In the genomic region with DNA sequence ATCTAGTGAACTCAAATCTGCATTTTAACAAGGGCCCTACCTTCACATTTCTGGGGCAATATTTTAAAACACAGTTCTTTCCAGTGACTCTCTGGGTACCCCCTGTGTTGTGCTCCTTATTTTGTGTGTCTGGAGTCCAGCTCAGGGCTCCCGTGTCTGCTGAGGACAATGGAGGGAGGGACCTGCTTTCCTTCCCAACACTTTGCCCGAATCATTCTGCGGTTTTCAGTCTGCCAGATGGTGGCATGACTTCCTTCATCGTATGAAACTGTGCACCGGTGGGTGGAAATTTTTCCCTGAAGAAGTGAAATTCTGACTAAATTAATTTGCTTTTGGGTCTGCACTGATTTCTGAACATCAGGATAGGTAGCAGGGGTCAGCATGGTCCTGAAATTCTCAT, we compare ENCODE assay signal across 10 cellular contexts.
A peak's percentile ranks its signal among the peaks of the same experiment; 100 is the strongest.
DNase-seq lines count a peak whose midpoint lies in the region; ATAC-seq and TF ChIP-seq lines count a peak whose summit lies in the region.
"Had no signal": no experiment of that assay in that cellular context is flagged by ENCODE, and none has a peak within 500 bp of the region (broad histone marks: within the 10 kb centered on the region; RNA-seq: fewer than 3 reads in every experiment).

No MANE protein-coding gene starts in this region.

- peak overlapping the region; percentile 26 for H3K4me3 Mint-ChIP-seq in activated CD4-positive, alpha-beta T cell treated with anti-CD3 and anti-CD28 coated beads for 36 hours

- peaks cover 18% of the 10 kb centered on the region for H3K4me1 Mint-ChIP-seq in activated CD4-positive, alpha-beta T cell treated with anti-CD3 and anti-CD28 coated beads for 36 hours

- no peaks in the 10 kb centered on the region for H3K36me3 Mint-ChIP-seq in activated CD4-positive, alpha-beta T cell treated with anti-CD3 and anti-CD28 coated beads for 36 hours (ENCODE audit: low read depth)

- no peak for DNase-seq in activated CD4-positive, alpha-beta T cell treated with anti-CD3 and anti-CD28 coated beads for 36 hours
- DNase-seq in activated CD4-positive, alpha-beta T cell treated with anti-CD3 and anti-CD28 coated beads for 1 hour: no peak
- DNase-seq in NCI-H146 treated with DMSO at 0.1 percent for 48 hours (lab: John Stamatoyannopoulos, UW; ENCODE audit: unreplicated experiment) (peak; percentile 25), UCSD-AML1 (lab: John Stamatoyannopoulos, UW; ENCODE audit: unreplicated experiment) (peak; percentile 42), retina (peak; percentile 44), mesenteric fat pad (ENCODE audit: low spot score) (no peak), body of pancreas (no peak)
- DNase-seq: hippocampal formation; stimulated activated CD4-positive, alpha-beta T cell treated with anti-CD3 and anti-CD28 coated beads, Interleukin-4, amount 100 ng/mL, for 24 hours had no signal

- no peak for TF ChIP-seq CTCF in body of pancreas (IDR thresholded peaks at IDR 0.05)

- no peak for ATAC-seq in activated CD4-positive, alpha-beta T cell treated with anti-CD3 and anti-CD28 coated beads for 36 hours
- ATAC-seq in GM21786 (IDR thresholded peaks at IDR 0.05; ENCODE audit: unreplicated experiment) (no peak), body of pancreas (no peak)

- no peak overlapping the region for H3K4me3 ChIP-seq in body of pancreas

- H3K27me3 ChIP-seq in body of pancreas: no peaks in the 10 kb centered on the region

- no peaks in the 10 kb centered on the region for H3K36me3 ChIP-seq in body of pancreas (replicated peaks in 1 of 2; ENCODE audit: insufficient read depth in 1 of 2, low read depth in 2 of 2)

- CTCF ChIA-PET in activated CD4-positive, alpha-beta T cell treated with anti-CD3 and anti-CD28 coated beads for 36 hours (lab: Charles Lee): interaction anchor here (0.9 to 2.0 kb wide), 2 partner anchors 16 to 29 kb away, joined by 3 to 5 read pairs; no protein-coding TSS in a partner anchor

- no peak overlapping the region for H3K27ac Mint-ChIP-seq in activated CD4-positive, alpha-beta T cell treated with anti-CD3 and anti-CD28 coated beads for 36 hours

- no peak for TF ChIP-seq POLR2A in body of pancreas (IDR thresholded peaks at IDR 0.05)

- intact Hi-C loops in activated CD4-positive, alpha-beta T cell treated with anti-CD3 and anti-CD28 coated beads for 36 hours (cut with DNase I, micrococcal nuclease): no loop called here
- intact Hi-C loops in body of pancreas (cut with DNase I): no loop called here

- H3K27ac ChIP-seq in body of pancreas: no peak overlapping the region

- WGBS in body of pancreas, 2 donors: 67 to 80% methylated on average over 5 of the region's 5 CpGs

- H3K9me3 ChIP-seq in body of pancreas: no peaks in the 10 kb centered on the region

- H3K9me3 Mint-ChIP-seq in activated CD4-positive, alpha-beta T cell treated with anti-CD3 and anti-CD28 coated beads for 36 hours (ENCODE audit: low read depth): no peaks in the 10 kb centered on the region

- H3K4me1 ChIP-seq in body of pancreas: no peaks in the 10 kb centered on the region

- no peaks in the 10 kb centered on the region for H3K27me3 Mint-ChIP-seq in activated CD4-positive, alpha-beta T cell treated with anti-CD3 and anti-CD28 coated beads for 36 hours

- POLR2A ChIA-PET in activated CD4-positive, alpha-beta T cell treated with anti-CD3 and anti-CD28 coated beads for 36 hours (lab: Charles Lee): no interaction called here

Comparison
In these comparisons a context has a peak if more than half of its experiments do, and no peak if none do; other contexts are left out.
1. DNase-seq: peak in NCI-H146 treated with DMSO at 0.1 percent for 48 hours (single experiment), UCSD-AML1 (single experiment) and retina (single experiment); none in activated CD4-positive, alpha-beta T cell treated with anti-CD3 and anti-CD28 coated beads for 36 hours (single experiment), activated CD4-positive, alpha-beta T cell treated with anti-CD3 and anti-CD28 coated beads for 1 hour (single experiment), mesenteric fat pad (single experiment) and body of pancreas (0 of 4).